In the genomic region with DNA sequence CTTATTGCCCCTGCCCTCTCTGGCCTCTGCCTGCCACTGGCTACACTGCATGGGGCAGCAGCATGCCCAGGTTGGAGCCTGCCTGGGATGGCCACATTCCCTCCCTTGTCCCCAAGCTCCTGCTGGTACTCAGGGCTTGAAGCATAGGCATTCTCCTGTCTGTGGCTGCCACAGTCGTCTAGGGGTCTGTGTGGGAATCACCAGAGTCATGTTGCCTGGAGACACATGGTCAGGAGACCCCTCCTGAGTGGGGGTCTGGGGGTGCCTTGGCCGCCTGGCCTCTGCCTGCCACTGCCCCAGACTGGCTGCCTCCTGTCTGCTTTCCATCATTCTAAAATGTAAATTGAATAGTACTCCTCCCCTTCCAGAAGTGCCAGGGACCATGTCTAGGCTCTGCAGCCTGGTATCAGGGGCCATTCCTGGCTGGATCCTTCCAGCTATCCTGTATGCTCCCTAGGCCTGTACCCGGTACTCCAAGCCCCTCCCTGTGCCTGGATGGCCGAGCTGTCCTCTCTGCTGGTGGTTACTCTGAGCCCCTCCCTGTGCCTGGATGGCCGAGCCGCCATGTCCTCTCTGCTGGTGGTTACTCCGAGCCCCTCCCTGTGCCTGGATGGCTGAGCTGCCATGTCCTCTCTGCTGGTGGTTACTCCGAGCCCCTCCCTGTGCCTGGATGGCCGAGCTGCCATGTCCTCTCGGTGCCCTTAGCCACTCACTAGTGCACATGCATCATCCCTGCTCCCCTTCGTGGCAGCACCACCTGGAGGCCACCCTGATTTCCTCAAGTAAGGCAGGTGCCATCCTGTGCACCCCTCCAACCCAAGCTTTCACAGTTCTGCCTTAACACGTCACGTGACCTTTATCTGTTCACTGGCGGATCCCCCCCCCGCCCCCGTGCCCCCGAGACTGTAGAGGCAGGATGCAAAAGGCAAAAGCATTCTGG, we compare ENCODE assay signal across 19 cellular contexts. TPM values are rescaled to one million over a fixed set of nuclear protein-coding genes. Genes with fewer than 3 reads are reported as not detected.
DNase-seq lines count a peak whose midpoint lies in the region; ATAC-seq and TF ChIP-seq lines count a peak whose summit lies in the region.
"Had no signal": no experiment of that assay in that cellular context is flagged by ENCODE, and none has a peak within 500 bp of the region (broad histone marks: within the 10 kb centered on the region; RNA-seq: fewer than 3 reads in every experiment).

No MANE protein-coding gene starts in this region.

- WGBS in mesendoderm (ENCODE audit: extremely low coverage, insufficient coverage, low lambda C conversion rate): no CpG with 5 or more reads among the region's 17 CpGs

- H3K27ac ChIP-seq in osteoblast (ENCODE audit: low read depth, low read length): no peak overlapping the region
- no peak overlapping the region for H3K27ac ChIP-seq in mesendoderm (ENCODE audit: low read depth, low read length)

- H3K27ac Mint-ChIP-seq in activated T-cell treated with anti-CD3 and anti-CD28 coated beads, Interleukin-2, amount 50 U/mL, for 72 hours: no peak overlapping the region
- no peak overlapping the region for H3K27ac Mint-ChIP-seq in chondrocyte (ENCODE audit: unreplicated experiment)
- H3K27ac Mint-ChIP-seq: activated CD4-positive, alpha-beta memory T cell treated with anti-CD3 and anti-CD28 coated beads, Interleukin-2, amount 10 ng/mL, durations not matched to agents 7 days and 5 days had no signal

- H3K27me3 Mint-ChIP-seq in activated T-cell treated with anti-CD3 and anti-CD28 coated beads, Interleukin-2, amount 50 U/mL, for 72 hours (ENCODE audit: low read depth): peaks cover 63% of the 10 kb centered on the region
- peaks cover 17% of the 10 kb centered on the region for H3K27me3 Mint-ChIP-seq in chondrocyte (ENCODE audit: low read depth)

- no peak overlapping the region for H2AFZ ChIP-seq in osteoblast (ENCODE audit: low read length)

- H3K9ac ChIP-seq in mesendoderm (ENCODE audit: low read length): no peak overlapping the region

- H3K4me3 Mint-ChIP-seq in activated T-cell treated with anti-CD3 and anti-CD28 coated beads, Interleukin-2, amount 50 U/mL, for 72 hours: no peak overlapping the region
- no peak overlapping the region for H3K4me3 Mint-ChIP-seq in chondrocyte (ENCODE audit: unreplicated experiment)
- H3K4me3 Mint-ChIP-seq: activated CD4-positive, alpha-beta memory T cell treated with anti-CD3 and anti-CD28 coated beads, Interleukin-2, amount 10 ng/mL, durations not matched to agents 7 days and 5 days; central memory CD8-positive, alpha-beta T cell had no signal

- no peak for ATAC-seq in activated T-cell treated with anti-CD3 and anti-CD28 coated beads, Interleukin-2, amount 50 U/mL, for 72 hours (replicated peaks in 1 of 2)
- no peak for ATAC-seq in GM19455 (IDR thresholded peaks at IDR 0.05; ENCODE audit: unreplicated experiment)
- ATAC-seq: left colon had no signal

- no peak overlapping the region for H3K4me3 ChIP-seq in osteoblast (ENCODE audit: insufficient read depth, low read length)
- no peak overlapping the region for H3K4me3 ChIP-seq in mesendoderm (ENCODE audit: low read length)
- H3K4me3 ChIP-seq: HAP-1 had no signal

- no peak overlapping the region for H2BK5ac ChIP-seq in mesendoderm (ENCODE audit: low read length)

- H3K9me3 ChIP-seq in osteoblast (ENCODE audit: low read depth, low read length): no peaks in the 10 kb centered on the region
- H3K9me3 ChIP-seq: HAP-1 had no signal

- H4K8ac ChIP-seq in mesendoderm (ENCODE audit: low read depth, low read length): no peak overlapping the region

- TF ChIP-seq CTCF in GM20000 (IDR thresholded peaks at IDR 0.05; ENCODE audit: extremely low read depth, missing control alignments) (no peak), chondrocyte (IDR thresholded peaks at IDR 0.05) (no peak), osteoblast (IDR thresholded peaks at IDR 0.05; ENCODE audit: extremely low read depth, low read depth, low read length) (no peak)

- H3K27me3 ChIP-seq in osteoblast (ENCODE audit: insufficient read depth, low read length) (peaks cover 51% of the 10 kb centered on the region), mesendoderm (ENCODE audit: insufficient read depth, low read length, poor library complexity) (peaks cover 38% of the 10 kb centered on the region)

- H3K79me2 ChIP-seq in osteoblast (ENCODE audit: insufficient read depth, low read length) (no peaks in the 10 kb centered on the region), mesendoderm (ENCODE audit: control insufficient read depth, insufficient read depth, low read length) (no peaks in the 10 kb centered on the region)

- H3K4me2 ChIP-seq in osteoblast (ENCODE audit: insufficient read depth, low read length) (no peak overlapping the region), mesendoderm (ENCODE audit: low read length) (no peak overlapping the region)

- H2AK5ac ChIP-seq in mesendoderm (ENCODE audit: low read length): no peak overlapping the region

- H3K4me1 Mint-ChIP-seq in activated T-cell treated with anti-CD3 and anti-CD28 coated beads, Interleukin-2, amount 50 U/mL, for 72 hours (ENCODE audit: low read depth): peaks cover 8% of the 10 kb centered on the region
- no peaks in the 10 kb centered on the region for H3K4me1 Mint-ChIP-seq in chondrocyte (ENCODE audit: low read depth)

- no peaks in the 10 kb centered on the region for H3K79me1 ChIP-seq in mesendoderm (ENCODE audit: low read length)

- no peak overlapping the region for H2BK120ac ChIP-seq in mesendoderm (ENCODE audit: low read depth, low read length)

- H3K4ac ChIP-seq in mesendoderm (ENCODE audit: low read depth, low read length): no peak overlapping the region

- peak; percentile 13 for DNase-seq in activated T-cell treated with anti-CD3 and anti-CD28 coated beads, Interleukin-2, amount 50 U/mL, for 1 hour
- no peak for DNase-seq in activated T-cell treated with anti-CD3 and anti-CD28 coated beads, Interleukin-2, amount 50 U/mL, for 72 hours
- DNase-seq in GM20000 (ENCODE audit: low spot score) (peak; percentile 47), chondrocyte (ENCODE audit: low spot score) (peak; percentile 70), osteoblast (ENCODE audit: insufficient read length, low spot score, missing footprints) (peak; percentile 82), mesendoderm (no peak), EL (no peak)
- DNase-seq: activated CD4-positive, alpha-beta memory T cell treated with anti-CD3 and anti-CD28 coated beads, Interleukin-2, amount 10 ng/mL, durations not matched to agents 7 days and 5 days; COR-L47; Karpas-422; NCI-H1417 treated with DMSO at 0.1 percent for 48 hours; NCI-H2171 treated with DMSO at 0.1 percent for 48 hours; occipital lobe; stimulated activated CD4-positive, alpha-beta T cell treated with anti-CD3 and anti-CD28 coated beads, Interleukin-4, amount 100 ng/mL, for 1 hour had no signal

- H2BK15ac ChIP-seq in mesendoderm (replicated peaks; ENCODE audit: low read depth): no peak overlapping the region

- H3K4me1 ChIP-seq in osteoblast (ENCODE audit: insufficient read depth, low read length) (no peaks in the 10 kb centered on the region), mesendoderm (ENCODE audit: control insufficient read depth, low read depth, low read length) (no peaks in the 10 kb centered on the region)
- H3K4me1 ChIP-seq: HAP-1 had no signal

- H3K23ac ChIP-seq in mesendoderm (ENCODE audit: low read length): no peak overlapping the region

- H4K20me1 ChIP-seq in osteoblast (ENCODE audit: insufficient read depth, low read length): peaks cover 4% of the 10 kb centered on the region

- H3K18ac ChIP-seq in mesendoderm (ENCODE audit: low read length): no peak overlapping the region

- no peak overlapping the region for H4K5ac ChIP-seq in mesendoderm (ENCODE audit: low read length)

- H3K36me3 ChIP-seq in osteoblast (ENCODE audit: insufficient read depth, low read length) (no peaks in the 10 kb centered on the region), mesendoderm (ENCODE audit: control insufficient read depth, insufficient read depth, low read length) (no peaks in the 10 kb centered on the region)
- H3K36me3 ChIP-seq: HAP-1 had no signal

- no peaks in the 10 kb centered on the region for H3K36me3 Mint-ChIP-seq in activated T-cell treated with anti-CD3 and anti-CD28 coated beads, Interleukin-2, amount 50 U/mL, for 72 hours (ENCODE audit: insufficient read depth in 2 of 2)
- no peaks in the 10 kb centered on the region for H3K36me3 Mint-ChIP-seq in chondrocyte (ENCODE audit: low read depth)

- no peak overlapping the region for H3K56ac ChIP-seq in mesendoderm (ENCODE audit: low read length)

- no peaks in the 10 kb centered on the region for H3K9me3 Mint-ChIP-seq in activated T-cell treated with anti-CD3 and anti-CD28 coated beads, Interleukin-2, amount 50 U/mL, for 72 hours
- no peaks in the 10 kb centered on the region for H3K9me3 Mint-ChIP-seq in chondrocyte (ENCODE audit: low read depth)
- H3K9me3 Mint-ChIP-seq: activated CD4-positive, alpha-beta memory T cell treated with anti-CD3 and anti-CD28 coated beads, Interleukin-2, amount 10 ng/mL, durations not matched to agents 7 days and 5 days; central memory CD8-positive, alpha-beta T cell had no signal

RNA-seq across cellular contexts. Expression of a gene that starts 5.5 kb away (rescaled TPM):
- not detected for total RNA-seq in activated T-cell treated with anti-CD3 and anti-CD28 coated beads, Interleukin-2, amount 50 U/mL, for 72 hours
- total RNA-seq in chondrocyte (not detected in 3 replicates), osteoblast (not detected in 2 replicates)
- polyA plus RNA-seq in mesendoderm (2013, experiment 1 of 2): not detected
- polyA plus RNA-seq in mesendoderm (2013, experiment 2 of 2): not detected
- total RNA-seq: activated CD4-positive, alpha-beta memory T cell treated with anti-CD3 and anti-CD28 coated beads, Interleukin-2, amount 10 ng/mL, durations not matched to agents 7 days and 5 days; left colon; occipital lobe; subcutaneous adipose tissue had no signal

Comparison
In these comparisons a context has a peak if more than half of its experiments do, and no peak if none do; other contexts are left out.
1. DNase-seq: peak in activated T-cell treated with anti-CD3 and anti-CD28 coated beads, Interleukin-2, amount 50 U/mL, for 1 hour (single experiment), GM20000 (single experiment), chondrocyte (single experiment) and osteoblast (single experiment); none in activated T-cell treated with anti-CD3 and anti-CD28 coated beads, Interleukin-2, amount 50 U/mL, for 72 hours (0 of 2), mesendoderm (single experiment) and EL (single experiment).